Comparison of ENCODE assay signal across 5 cellular contexts in the genomic region with DNA sequence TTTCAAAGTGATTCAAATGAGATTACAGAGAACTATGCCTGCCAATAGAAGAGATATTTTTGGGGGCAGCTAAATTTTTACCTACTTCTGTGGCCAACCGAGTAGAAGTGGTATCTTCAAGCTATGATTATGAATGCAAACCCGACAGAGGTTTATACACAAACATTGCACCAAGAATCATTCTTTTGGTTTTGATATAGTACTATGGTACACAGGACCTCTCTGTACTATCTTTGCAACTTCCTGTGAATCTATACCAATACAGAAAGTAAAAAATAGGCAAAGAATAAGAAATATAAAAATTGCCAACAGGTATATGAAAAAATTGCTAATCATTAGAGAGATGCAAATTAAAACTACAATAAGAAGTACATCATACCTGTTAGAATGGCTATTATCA.
"Had no signal": no experiment of that assay in that cellular context is flagged by ENCODE, and none has a peak within 500 bp of the region (broad histone marks: within the 10 kb centered on the region; RNA-seq: fewer than 3 reads in every experiment).

No MANE protein-coding gene starts in this region.

- DNase-seq: IMR-90, KBM-7 had no signal

- H3K27ac Mint-ChIP-seq: IgD-negative memory B cell had no signal

- H3K4me3 Mint-ChIP-seq: IgD-negative memory B cell had no signal

- H3K4me1 Mint-ChIP-seq: IgD-negative memory B cell had no signal

- ATAC-seq: HepG2, K562 had no signal

- H3K36me3 Mint-ChIP-seq: IgD-negative memory B cell had no signal
